8 cellular contexts compared by ENCODE assay signal in genomic region chrX:132480581-132481203, GRCh38. TPM values are rescaled to one million over a fixed set of nuclear protein-coding genes. Genes with fewer than 3 reads are reported as not detected.
DNase-seq lines count a peak whose midpoint lies in the region; ATAC-seq and TF ChIP-seq lines count a peak whose summit lies in the region.

No MANE protein-coding gene starts in this region.

- DNase-seq in DMS153 (lab: John Stamatoyannopoulos, UW), result peak; percentile 93
- peak; percentile 15 for DNase-seq in activated naive CD8-positive, alpha-beta T cell treated with anti-CD3 and anti-CD28 coated beads for 36 hours
- peak in 1 of 3 donors; percentile 27 for DNase-seq in right cardiac atrium
- peak; percentile 18 for DNase-seq in stimulated activated CD4-positive, alpha-beta T cell treated with anti-CD3 and anti-CD28 coated beads, Interleukin-1b, Interleukin-23, amount 100 ng/mL, for 48 hours
- DNase-seq in GOT3 (lab: John Stamatoyannopoulos, UW), result no peak

- H3K27me3 Mint-ChIP-seq in activated naive CD8-positive, alpha-beta T cell treated with anti-CD3 and anti-CD28 coated beads for 36 hours, result no peaks in the 10 kb centered on the region

- peak overlapping the region; percentile 96 for H3K27ac Mint-ChIP-seq in activated naive CD8-positive, alpha-beta T cell treated with anti-CD3 and anti-CD28 coated beads for 36 hours

- H3K36me3 ChIP-seq in OCI-LY3 (replicated peaks; ENCODE audit: low read depth, low read length), result no peaks in the 10 kb centered on the region

- peak overlapping the region; percentile 71 for H3K4me3 Mint-ChIP-seq in activated naive CD8-positive, alpha-beta T cell treated with anti-CD3 and anti-CD28 coated beads for 36 hours

- H3K9me3 ChIP-seq in OCI-LY3 (ENCODE audit: insufficient read depth, low read length) (no peaks in the 10 kb centered on the region), right cardiac atrium (ENCODE audit: control insufficient read depth, low read length) (no peaks in the 10 kb centered on the region)

- peaks cover 24% of the 10 kb centered on the region for H3K4me1 ChIP-seq in OCI-LY3 (ENCODE audit: low read length)
- peaks cover 5% of the 10 kb centered on the region for H3K4me1 ChIP-seq in right cardiac atrium (ENCODE audit: control insufficient read depth, insufficient read depth, low read length)

- WGBS in right cardiac atrium, result 19% methylated on average over 6 of the region's 6 CpGs

- peaks cover 47% of the 10 kb centered on the region for H3K4me1 Mint-ChIP-seq in activated naive CD8-positive, alpha-beta T cell treated with anti-CD3 and anti-CD28 coated beads for 36 hours

- H3K79me2 ChIP-seq in OCI-LY3 (ENCODE audit: low read length), result peaks cover 39% of the 10 kb centered on the region

- H3K4me2 ChIP-seq in OCI-LY3 (ENCODE audit: low read length), result peak overlapping the region; percentile 99

- H3K27me3 ChIP-seq in OCI-LY3 (ENCODE audit: low read depth, low read length), result no peaks in the 10 kb centered on the region
- H3K27me3 ChIP-seq in right cardiac atrium (ENCODE audit: control insufficient read depth, insufficient read depth), result no peaks in the 10 kb centered on the region

- H3K9ac ChIP-seq in OCI-LY3 (ENCODE audit: low read length), result peak overlapping the region; percentile 78

- peak overlapping the region; percentile 98 for H2AFZ ChIP-seq in OCI-LY3 (ENCODE audit: low read depth, low read length)

- H3K4me3 ChIP-seq in OCI-LY3 (ENCODE audit: low read length), result peak overlapping the region; percentile 76
- H3K4me3 ChIP-seq in right cardiac atrium (ENCODE audit: low read length), result peak overlapping the region; percentile 38

- no peaks in the 10 kb centered on the region for H3K9me3 Mint-ChIP-seq in activated naive CD8-positive, alpha-beta T cell treated with anti-CD3 and anti-CD28 coated beads for 36 hours

- no peak for TF ChIP-seq CTCF in OCI-LY3 (IDR thresholded peaks at IDR 0.05; ENCODE audit: low read depth, low read length)

- intact Hi-C loops in right cardiac atrium (cut with DNase I), result no loop called here

- H3K36me3 Mint-ChIP-seq in activated naive CD8-positive, alpha-beta T cell treated with anti-CD3 and anti-CD28 coated beads for 36 hours, result peaks cover 1% of the 10 kb centered on the region

- no peaks in the 10 kb centered on the region for H4K20me1 ChIP-seq in OCI-LY3 (ENCODE audit: insufficient read depth, low read length)

- H3K27ac ChIP-seq in OCI-LY3 (ENCODE audit: low read length) (peak overlapping the region; percentile 82), right cardiac atrium (ENCODE audit: low read length) (peak overlapping the region; percentile 78)

- ATAC-seq in GM19351 (IDR thresholded peaks at IDR 0.05; ENCODE audit: unreplicated experiment) (peak; percentile 90), HG03354 (IDR thresholded peaks at IDR 0.05; ENCODE audit: poor library complexity, severe bottlenecking, unreplicated experiment) (peak; percentile 93), right cardiac atrium (peak; percentile 38 to 71)

RNA-seq across cellular contexts. Expression of gene MBNL3, which starts 8.1 kb away (rescaled TPM):
- total RNA-seq in activated naive CD8-positive, alpha-beta T cell treated with anti-CD3 and anti-CD28 coated beads for 36 hours, result 10 to 100 TPM; 28.6 to 33.0 TPM
- total RNA-seq in right cardiac atrium, result 100 to 1,000 TPM in 3 of 4 donors, 10 to 100 TPM in 1; 92.4 to 169 (median 160) TPM
- 19.2 TPM for polyA plus RNA-seq in right cardiac atrium
